In genomic region chr14:35687335-35687939, GRCh38 we compare ENCODE assay signal across 8 cellular contexts.
DNase-seq lines count a peak whose midpoint lies in the region; ATAC-seq lines count a peak whose summit lies in the region.

No MANE protein-coding gene starts in this region.

- no peaks in the 10 kb centered on the region for H3K9me3 ChIP-seq in iPS DF 6.9 (ENCODE audit: control insufficient read depth, insufficient read depth, low read length)

- H3K36me3 ChIP-seq in iPS DF 6.9 (ENCODE audit: control insufficient read depth, insufficient read depth, low read length) = no peaks in the 10 kb centered on the region

- peak in 2 of 3 donors; percentile 8 to 20 for DNase-seq in stimulated activated CD4-positive, alpha-beta T cell treated with anti-CD3 and anti-CD28 coated beads, Interleukin-12 subunit alpha, Interleukin-12 subunit beta, amount 100 ng/mL, for 48 hours (ENCODE audit: low read depth in 2 of 3, low spot score in 1 of 3)
- no peak for DNase-seq in stimulated activated CD4-positive, alpha-beta T cell treated with anti-CD3 and anti-CD28 coated beads, Interleukin-12 subunit alpha, Interleukin-12 subunit beta, amount 100 ng/mL, for 4 hours
- DNase-seq in NCI-H526 treated with DMSO at 0.1 percent for 48 hours (lab: John Stamatoyannopoulos, UW) = peak; percentile 53
- peak; percentile 27 for DNase-seq in amniotic stem cell (lab: John Stamatoyannopoulos, UW)
- peak; percentile 5 for DNase-seq in iPS DF 6.9 (ENCODE audit: low read depth, low spot score)
- DNase-seq in stimulated activated CD4-positive, alpha-beta T cell treated with anti-CD3 and anti-CD28 coated beads, Interleukin-2, amount 100 ng/mL, for 48 hours = peak; percentile 13 to 15

- H3K4me3 ChIP-seq in iPS DF 6.9 (ENCODE audit: low read length) = no peak overlapping the region

- H3K4me1 ChIP-seq in iPS DF 6.9 (ENCODE audit: control insufficient read depth, insufficient read depth, low read length) = no peaks in the 10 kb centered on the region

- peak; percentile 50 for ATAC-seq in HG03432 (IDR thresholded peaks at IDR 0.05; ENCODE audit: unreplicated experiment)
- ATAC-seq in HG02970 (IDR thresholded peaks at IDR 0.05; ENCODE audit: low FRiP score, unreplicated experiment) = no peak

- WGBS in iPS DF 6.9 (ENCODE audit: insufficient coverage, insufficient read length) = no CpG with 5 or more reads among the region's 1 CpG

- no peak overlapping the region for H3K27ac ChIP-seq in iPS DF 6.9 (ENCODE audit: low read length)

- H3K27me3 ChIP-seq in iPS DF 6.9 (ENCODE audit: control insufficient read depth, insufficient read depth, low read length) = no peaks in the 10 kb centered on the region
